In genomic region chr5:149764086-149764485, GRCh38 we compare ENCODE assay signal across 29 cellular contexts.
"Had no signal": no experiment of that assay in that cellular context is flagged by ENCODE, and none has a peak within 500 bp of the region (broad histone marks: within the 10 kb centered on the region; RNA-seq: fewer than 3 reads in every experiment).

No MANE protein-coding gene starts in this region.

- H3K27me3 ChIP-seq: ascending aorta, foreskin keratinocyte, heart left ventricle, pancreas, right atrium auricular region, testis, transverse colon had no signal

- H3K36me3 Mint-ChIP-seq: brain, mesothelial cell of epicardium had no signal

- H3K4me1 ChIP-seq: ascending aorta, foreskin keratinocyte, pancreas, testis had no signal

- DNase-seq: activated CD4-positive, alpha-beta T cell treated with anti-CD3 and anti-CD28 coated beads for 4 hours; activated CD4-positive, alpha-beta T cell treated with anti-CD3 and anti-CD28 coated beads, Interleukin-2, amount 50 U/mL, for 4 hours; activated CD4-positive, CD25-positive, alpha-beta regulatory T cell; activated naive CD4-positive, alpha-beta T cell; activated T-cell treated with anti-CD3 and anti-CD28 coated beads for 4 hours; activated T-cell treated with anti-CD3 and anti-CD28 coated beads, Interleukin-2, amount 50 U/mL, for 72 hours; caudate nucleus; cortex of kidney; endodermal cell; foreskin keratinocyte; heart left ventricle; kidney glomerular epithelial cell; naive B cell; nucleus accumbens; stimulated activated CD4-positive, alpha-beta T cell treated with anti-CD3 and anti-CD28 coated beads, Interleukin-15, amount 100 ng/mL, for 24 hours; stimulated activated CD4-positive, alpha-beta T cell treated with anti-CD3 and anti-CD28 coated beads, Interleukin-2, amount 100 ng/mL, for 24 hours; stimulated activated naive CD4-positive, alpha-beta T cell treated with Interleukin-2 at 50 U/mL for 16 hours; T-cell; testis; transverse colon had no signal

- H3K4me1 Mint-ChIP-seq: endodermal cell, naive B cell, T-cell had no signal

- H3K36me3 ChIP-seq: ascending aorta, heart left ventricle, pancreas, right atrium auricular region, transverse colon had no signal

- ATAC-seq: activated T-cell treated with anti-CD3 and anti-CD28 coated beads, Interleukin-2, amount 50 U/mL, for 72 hours; esophagus mucosa; heart left ventricle; left lobe of liver; pancreas; T-cell had no signal

- H3K27ac Mint-ChIP-seq: activated naive CD8-positive, alpha-beta T cell; activated T-cell treated with anti-CD3 and anti-CD28 coated beads, Interleukin-2, amount 50 U/mL, for 72 hours; endodermal cell; mesothelial cell of epicardium; naive B cell; T-cell had no signal

- H3K27ac ChIP-seq: ascending aorta, pancreas, right atrium auricular region, testis, transverse colon had no signal

- H3K4me3 ChIP-seq: ascending aorta, heart left ventricle, pancreas, right atrium auricular region, smooth muscle cell, testis, transverse colon had no signal

- H3K27me3 Mint-ChIP-seq: activated naive CD8-positive, alpha-beta T cell; naive B cell; T-cell had no signal

- H3K4me3 Mint-ChIP-seq: activated naive CD8-positive, alpha-beta T cell; activated T-cell treated with anti-CD3 and anti-CD28 coated beads, Interleukin-2, amount 50 U/mL, for 72 hours; brain; endodermal cell; mesothelial cell of epicardium; T-cell had no signal

- H3K9me3 ChIP-seq: pancreas, testis had no signal
